Comparison of ENCODE assay signal across 14 cellular contexts in genomic region chr6:117555262-117555849, GRCh38. TPM values are rescaled to one million over a fixed set of nuclear protein-coding genes. Genes with fewer than 3 reads are reported as not detected.
DNase-seq lines count a peak whose midpoint lies in the region; ATAC-seq, FAIRE-seq and TF ChIP-seq lines count a peak whose summit lies in the region.
"Had no signal": no experiment of that assay in that cellular context is flagged by ENCODE, and none has a peak within 500 bp of the region (broad histone marks: within the 10 kb centered on the region; RNA-seq: fewer than 3 reads in every experiment).

No MANE protein-coding gene starts in this region.

- peak overlapping the region; percentile 23 for H3K4me2 ChIP-seq in keratinocyte (ENCODE audit: control insufficient read depth, extremely low read depth, insufficient read depth, low read depth, low read length)

- no peak overlapping the region for H3K27ac ChIP-seq in keratinocyte (ENCODE audit: control insufficient read depth, insufficient read depth, low read length)
- H3K27ac ChIP-seq: tibial nerve had no signal

- H2AFZ ChIP-seq in keratinocyte (ENCODE audit: control insufficient read depth, low read length), result no peak overlapping the region

- peaks cover 21% of the 10 kb centered on the region for H3K4me1 ChIP-seq in keratinocyte (ENCODE audit: control insufficient read depth, extremely low read depth, insufficient read depth, low read length)

- no peaks in the 10 kb centered on the region for H3K27me3 Mint-ChIP-seq in activated CD8-positive, alpha-beta T cell treated with anti-CD3 and anti-CD28 coated beads for 36 hours
- H3K27me3 Mint-ChIP-seq in activated CD8-positive, alpha-beta T cell treated with anti-CD3 and anti-CD28 coated beads, Interleukin-2, amount 10 ng/mL, durations not matched to agents 7 days and 5 days (ENCODE audit: low read depth), result peaks cover 5% of the 10 kb centered on the region
- H3K27me3 Mint-ChIP-seq in stimulated activated naive CD8-positive, alpha-beta T cell treated with anti-CD3 and anti-CD28 coated beads, Interleukin-15, amount 100 ng/mL, for 72 hours, result no peaks in the 10 kb centered on the region

- H3K27ac Mint-ChIP-seq in activated CD8-positive, alpha-beta T cell treated with anti-CD3 and anti-CD28 coated beads for 36 hours, result no peak overlapping the region
- H3K27ac Mint-ChIP-seq in activated CD8-positive, alpha-beta T cell treated with anti-CD3 and anti-CD28 coated beads, Interleukin-2, amount 10 ng/mL, durations not matched to agents 7 days and 5 days, result no peak overlapping the region
- H3K27ac Mint-ChIP-seq in stimulated activated naive CD8-positive, alpha-beta T cell treated with anti-CD3 and anti-CD28 coated beads, Interleukin-15, amount 100 ng/mL, for 72 hours, result no peak overlapping the region

- CTCF ChIA-PET in activated CD8-positive, alpha-beta T cell treated with anti-CD3 and anti-CD28 coated beads for 36 hours (lab: Charles Lee), result interaction anchor here (0.7 to 18.1 kb wide), 17 partner anchors 10 to 111 kb away, joined by 3 to 231 read pairs (median 6); partner anchors contain the start of genes DCBLD1 and GOPC
- CTCF ChIA-PET in activated CD8-positive, alpha-beta T cell treated with anti-CD3 and anti-CD28 coated beads, Interleukin-2, amount 10 ng/mL, durations not matched to agents 7 days and 5 days (lab: Charles Lee), result interaction anchor here (0.6 to 11.0 kb wide), 20 partner anchors 10 to 127 kb away, joined by 3 to 153 read pairs (median 4); no protein-coding TSS in a partner anchor

- H3K36me3 Mint-ChIP-seq in activated CD8-positive, alpha-beta T cell treated with anti-CD3 and anti-CD28 coated beads for 36 hours (ENCODE audit: low read depth), result no peaks in the 10 kb centered on the region
- no peaks in the 10 kb centered on the region for H3K36me3 Mint-ChIP-seq in activated CD8-positive, alpha-beta T cell treated with anti-CD3 and anti-CD28 coated beads, Interleukin-2, amount 10 ng/mL, durations not matched to agents 7 days and 5 days (ENCODE audit: low read depth)

- FAIRE-seq in keratinocyte (lab: Jason Lieb, UNC), result no peak

- H3K9me1 ChIP-seq in keratinocyte (ENCODE audit: control insufficient read depth, extremely low read depth, insufficient read depth, low read length), result peaks cover 3% of the 10 kb centered on the region

- POLR2A ChIA-PET in activated CD8-positive, alpha-beta T cell treated with anti-CD3 and anti-CD28 coated beads for 36 hours (lab: Charles Lee), result interaction anchor here (0.6 kb wide), 1 partner anchor 322 kb away, joined by 4 read pairs; no protein-coding TSS in a partner anchor
- POLR2A ChIA-PET in activated CD8-positive, alpha-beta T cell treated with anti-CD3 and anti-CD28 coated beads, Interleukin-2, amount 10 ng/mL, durations not matched to agents 7 days and 5 days (lab: Charles Lee), result interaction anchor here (0.7 kb wide), 1 partner anchor 1517 kb away, joined by 3 read pairs; no protein-coding TSS in a partner anchor

- H3K4me3 ChIP-seq in keratinocyte (ENCODE audit: control insufficient read depth in 2 of 3, extremely low read depth in 1 of 3, insufficient read depth in 2 of 3, low read depth in 1 of 3, low read length in 3 of 3), result no peak overlapping the region
- H3K4me3 ChIP-seq: tibial nerve had no signal

- no peak overlapping the region for H3K9ac ChIP-seq in keratinocyte (ENCODE audit: control insufficient read depth, extremely low read depth, insufficient read depth, low read length)

- no peaks in the 10 kb centered on the region for H3K79me2 ChIP-seq in keratinocyte (ENCODE audit: control insufficient read depth, insufficient read depth, low read length)

- H3K4me3 Mint-ChIP-seq in activated CD8-positive, alpha-beta T cell treated with anti-CD3 and anti-CD28 coated beads for 36 hours, result no peak overlapping the region
- H3K4me3 Mint-ChIP-seq in activated CD8-positive, alpha-beta T cell treated with anti-CD3 and anti-CD28 coated beads, Interleukin-2, amount 10 ng/mL, durations not matched to agents 7 days and 5 days, result no peak overlapping the region
- no peak overlapping the region for H3K4me3 Mint-ChIP-seq in stimulated activated naive CD8-positive, alpha-beta T cell treated with anti-CD3 and anti-CD28 coated beads, Interleukin-15, amount 100 ng/mL, for 72 hours

- intact Hi-C loops in activated CD8-positive, alpha-beta T cell treated with anti-CD3 and anti-CD28 coated beads for 36 hours (cut with micrococcal nuclease), result loop anchor here (5.0 kb wide), 1 partner anchor 208 kb away; no protein-coding TSS in a partner anchor

- peak; percentile 35 for ATAC-seq in activated CD8-positive, alpha-beta T cell treated with anti-CD3 and anti-CD28 coated beads for 36 hours
- no peak for ATAC-seq in activated CD8-positive, alpha-beta T cell treated with anti-CD3 and anti-CD28 coated beads, Interleukin-2, amount 10 ng/mL, durations not matched to agents 7 days and 5 days
- ATAC-seq in stimulated activated naive CD8-positive, alpha-beta T cell treated with anti-CD3 and anti-CD28 coated beads, Interleukin-15, amount 100 ng/mL, for 72 hours, result peak; percentile 37
- ATAC-seq in HG02840 (IDR thresholded peaks at IDR 0.05; ENCODE audit: low FRiP score, unreplicated experiment), result no peak
- ATAC-seq: left cardiac atrium had no signal

- H3K9me3 Mint-ChIP-seq in activated CD8-positive, alpha-beta T cell treated with anti-CD3 and anti-CD28 coated beads for 36 hours, result no peaks in the 10 kb centered on the region
- H3K9me3 Mint-ChIP-seq in activated CD8-positive, alpha-beta T cell treated with anti-CD3 and anti-CD28 coated beads, Interleukin-2, amount 10 ng/mL, durations not matched to agents 7 days and 5 days (ENCODE audit: insufficient read depth), result no peaks in the 10 kb centered on the region
- no peaks in the 10 kb centered on the region for H3K9me3 Mint-ChIP-seq in stimulated activated naive CD8-positive, alpha-beta T cell treated with anti-CD3 and anti-CD28 coated beads, Interleukin-15, amount 100 ng/mL, for 72 hours

- peaks cover 0 to 3% of the 10 kb centered on the region in 2 experiments for H3K36me3 ChIP-seq in keratinocyte (ENCODE audit: control insufficient read depth in 2 of 2, extremely low read depth in 1 of 2, insufficient read depth in 2 of 2, low read length in 2 of 2)
- H3K36me3 ChIP-seq: tibial nerve had no signal

- TF ChIP-seq CTCF in activated CD8-positive, alpha-beta T cell treated with anti-CD3 and anti-CD28 coated beads for 36 hours (IDR thresholded peaks at IDR 0.05), result no peak
- peak in 1 of 3 experiments; percentile 21 for TF ChIP-seq CTCF in keratinocyte (optimal IDR thresholded peaks at IDR 0.05 in 1 of 3, IDR thresholded peaks at IDR 0.05 in 1 of 3, conservative IDR thresholded peaks at IDR 0.05 in 1 of 3; ENCODE audit: extremely low read depth in 1 of 3, insufficient read depth in 2 of 3, low read length in 3 of 3)

- H3K9me3 ChIP-seq in keratinocyte (ENCODE audit: control insufficient read depth, low read depth, low read length), result no peaks in the 10 kb centered on the region
- H3K9me3 ChIP-seq: tibial nerve had no signal

- dilution Hi-C loops in keratinocyte (cut with MboI; ENCODE audit: extremely low pct_ligation_motif_present, low sequenced_read_pairs), result no loop called here

- H4K20me1 ChIP-seq in keratinocyte (ENCODE audit: control insufficient read depth, extremely low read depth, insufficient read depth, low read length), result no peaks in the 10 kb centered on the region

- H3K4me1 Mint-ChIP-seq in activated CD8-positive, alpha-beta T cell treated with anti-CD3 and anti-CD28 coated beads for 36 hours (ENCODE audit: low read depth), result peaks cover 14% of the 10 kb centered on the region
- peaks cover 8% of the 10 kb centered on the region for H3K4me1 Mint-ChIP-seq in activated CD8-positive, alpha-beta T cell treated with anti-CD3 and anti-CD28 coated beads, Interleukin-2, amount 10 ng/mL, durations not matched to agents 7 days and 5 days (ENCODE audit: low read depth)
- H3K4me1 Mint-ChIP-seq in stimulated activated naive CD8-positive, alpha-beta T cell treated with anti-CD3 and anti-CD28 coated beads, Interleukin-15, amount 100 ng/mL, for 72 hours, result peaks cover 8% of the 10 kb centered on the region

- H3K27me3 ChIP-seq in keratinocyte (ENCODE audit: control insufficient read depth, extremely low read depth, insufficient read depth, low read length), result no peaks in the 10 kb centered on the region
- H3K27me3 ChIP-seq: tibial nerve had no signal

- DNase-seq in activated CD8-positive, alpha-beta T cell treated with anti-CD3 and anti-CD28 coated beads for 36 hours, result no peak
- no peak for DNase-seq in activated CD8-positive, alpha-beta T cell treated with anti-CD3 and anti-CD28 coated beads, Interleukin-2, amount 10 ng/mL, durations not matched to agents 7 days and 5 days
- DNase-seq in RKO (ENCODE audit: low spot score) (peak; percentile 11), keratinocyte (ENCODE audit: low read depth, low spot score) (no peak)
- no peak for DNase-seq in stimulated activated naive CD8-positive, alpha-beta T cell treated with anti-CD3 and anti-CD28 coated beads, Interleukin-15, amount 100 ng/mL, for 72 hours
- no peak for DNase-seq in activated naive CD4-positive, alpha-beta T cell treated with Interleukin-2 at 50 U/mL for 16 hours
- no peak for DNase-seq in activated effector memory CD4-positive, alpha-beta T cell treated with anti-CD3 and anti-CD28 coated beads, Interleukin-2, amount 50 U/mL, for 16 hours
- DNase-seq: cortex of kidney, DMS153, foreskin melanocyte, GOT3 had no signal

RNA-seq across cellular contexts. Expression of gene GOPC, which starts 47.0 kb away (rescaled TPM):
- total RNA-seq in activated CD8-positive, alpha-beta T cell treated with anti-CD3 and anti-CD28 coated beads for 36 hours, result 10 to 100 TPM; 14.8 to 16.1 TPM
- 10 to 100 TPM; 23.3 to 23.4 TPM for total RNA-seq in activated CD8-positive, alpha-beta T cell treated with anti-CD3 and anti-CD28 coated beads, Interleukin-2, amount 10 ng/mL, durations not matched to agents 7 days and 5 days
- polyA plus RNA-seq in keratinocyte, result 20.3 to 33.9 TPM (median 24.9 TPM) in 3 replicates
- polyA plus RNA-seq in keratinocyte (2011; ENCODE audit: low read depth), result 30.5 TPM
- 12.6 and 23.0 TPM in 2 replicates for polyA plus RNA-seq in keratinocyte (2011; cell fraction: cytosol; rRNA removed)
- polyA plus RNA-seq in keratinocyte (2011; cell fraction: nucleus; rRNA removed), result 27.4 and 42.2 TPM in 2 replicates
- polyA plus RNA-seq in keratinocyte (2012; ENCODE audit: low replicate concordance), result 18.6 and 22.7 TPM in 2 replicates
- polyA minus RNA-seq in keratinocyte, result 3.5 to 18.9 TPM (median 9.9 TPM) in 3 replicates
- 21.1 TPM for polyA minus RNA-seq in keratinocyte (2011; cell fraction: cytosol; rRNA and poly(A)+ RNA removed)
- polyA minus RNA-seq in keratinocyte (2011; cell fraction: nucleus; rRNA and poly(A)+ RNA removed), result 17.7 and 28.9 TPM in 2 replicates

Comparison
In these comparisons a context has a peak if more than half of its experiments do, and no peak if none do; other contexts are left out.
1. ATAC-seq: peak in activated CD8-positive, alpha-beta T cell treated with anti-CD3 and anti-CD28 coated beads for 36 hours (single experiment) and stimulated activated naive CD8-positive, alpha-beta T cell treated with anti-CD3 and anti-CD28 coated beads, Interleukin-15, amount 100 ng/mL, for 72 hours (single experiment); none in activated CD8-positive, alpha-beta T cell treated with anti-CD3 and anti-CD28 coated beads, Interleukin-2, amount 10 ng/mL, durations not matched to agents 7 days and 5 days (single experiment) and HG02840 (single experiment).